In the genomic region with DNA sequence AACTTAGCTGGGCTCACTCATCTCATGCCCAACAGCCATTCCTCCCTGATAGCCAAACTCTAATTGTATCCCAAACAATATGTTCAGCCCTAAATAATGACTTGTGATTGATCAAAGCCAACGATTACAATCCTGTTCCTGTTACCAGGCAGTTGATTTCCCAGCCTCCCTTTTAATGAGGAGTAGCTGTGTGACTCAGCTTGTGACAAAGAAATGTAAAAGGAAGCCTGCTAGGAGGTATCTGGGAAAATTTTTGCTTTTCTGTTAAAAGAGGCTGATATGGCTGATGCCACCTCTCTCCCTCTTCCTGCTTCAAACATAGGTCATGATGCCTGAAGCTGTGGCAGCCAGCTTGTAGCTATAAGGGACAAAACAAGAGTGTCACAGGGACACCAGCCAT, we compare ENCODE assay signal across 20 cellular contexts.
"Had no signal": no experiment of that assay in that cellular context is flagged by ENCODE, and none has a peak within 500 bp of the region (broad histone marks: within the 10 kb centered on the region; RNA-seq: fewer than 3 reads in every experiment).

No MANE protein-coding gene starts in this region.

- H3K27ac ChIP-seq: body of pancreas, left ventricle myocardium inferior, prostate gland, upper lobe of left lung, WERI-Rb-1 had no signal

- H3K4me3 ChIP-seq: body of pancreas, left ventricle myocardium inferior, ovary, prostate gland, upper lobe of left lung had no signal

- H3K4me1 ChIP-seq: body of pancreas, prostate gland, upper lobe of left lung had no signal

- H3K36me3 ChIP-seq: left ventricle myocardium inferior, ovary, prostate gland, upper lobe of left lung, WERI-Rb-1 had no signal

- H3K27me3 ChIP-seq: body of pancreas, ovary, upper lobe of left lung had no signal

- DNase-seq: activated CD4-positive, alpha-beta T cell treated with anti-CD3 and anti-CD28 coated beads for 1 hour; activated CD4-positive, alpha-beta T cell treated with anti-CD3 and anti-CD28 coated beads, Interleukin-2, amount 50 U/mL, for 1 hour; activated CD8-positive, alpha-beta T cell treated with anti-CD3 and anti-CD28 coated beads, Interleukin-2, amount 10 ng/mL, durations not matched to agents 7 days and 5 days; activated gamma-delta T cell; activated naive CD4-positive, alpha-beta T cell treated with anti-CD3 and anti-CD28 coated beads, Interleukin-2, amount 50 U/mL, for 16 hours; activated naive CD8-positive, alpha-beta T cell treated with anti-CD3 and anti-CD28 coated beads, Interleukin-2, amount 50 U/mL, for 24 hours; body of pancreas; effector CD4-positive, alpha-beta T cell; erythroblast; foreskin melanocyte; left ventricle myocardium inferior; natural killer cell; ovary; right cardiac atrium; stimulated activated CD4-positive, alpha-beta T cell treated with anti-CD3 and anti-CD28 coated beads, Interleukin-12 subunit alpha, Interleukin-12 subunit beta, amount 100 ng/mL, for 4 hours; stimulated activated CD4-positive, alpha-beta T cell treated with anti-CD3 and anti-CD28 coated beads, Interleukin-4, amount 100 ng/mL, for 4 hours; stimulated activated naive CD8-positive, alpha-beta T cell treated with anti-CD3 and anti-CD28 coated beads, Interleukin-15, Interleukin-2, amounts not matched to agents 100 U/mL and 50 U/mL, for 24 hours; upper lobe of left lung; WERI-Rb-1 had no signal

- H3K9me3 ChIP-seq: body of pancreas, left ventricle myocardium inferior, ovary, prostate gland, upper lobe of left lung had no signal

- ATAC-seq: activated CD8-positive, alpha-beta T cell treated with anti-CD3 and anti-CD28 coated beads, Interleukin-2, amount 10 ng/mL, durations not matched to agents 7 days and 5 days; activated naive CD8-positive, alpha-beta T cell treated with anti-CD3 and anti-CD28 coated beads, Interleukin-2, amount 50 U/mL, for 24 hours; body of pancreas; natural killer cell; right cardiac atrium; stimulated activated naive CD8-positive, alpha-beta T cell treated with anti-CD3 and anti-CD28 coated beads, Interleukin-15, Interleukin-2, amounts not matched to agents 100 U/mL and 50 U/mL, for 24 hours had no signal
